9 cellular contexts compared by ENCODE assay signal in genomic region chr15:62495670-62496328, GRCh38.
DNase-seq lines count a peak whose midpoint lies in the region; ATAC-seq and TF ChIP-seq lines count a peak whose summit lies in the region.
"Had no signal": no experiment of that assay in that cellular context is flagged by ENCODE, and none has a peak within 500 bp of the region (broad histone marks: within the 10 kb centered on the region; RNA-seq: fewer than 3 reads in every experiment).

No MANE protein-coding gene starts in this region.

- H3K4me3 Mint-ChIP-seq in stimulated activated effector memory CD8-positive, alpha-beta T cell treated with anti-CD3 and anti-CD28 coated beads, Interleukin-12 subunit alpha, Interleukin-12 subunit beta, amount 100 ng/mL, for 72 hours: no peak overlapping the region
- no peak overlapping the region for H3K4me3 Mint-ChIP-seq in activated T-helper 1 cell treated with anti-CD3 and anti-CD28 coated beads, Interleukin-12 subunit alpha, Interleukin-12 subunit beta, Interleukin-2, Interleukin-4 antibody, amounts not matched to agents 30 ng/mL and 10 ng/mL and 1 ng/mL, durations not matched to agents 14 hours and 24 hours and 36 hours

- no peak overlapping the region for H3K4me3 ChIP-seq in AG09309 (ENCODE audit: control insufficient read depth, low read depth, low read length)

- no peak for ATAC-seq in stimulated activated effector memory CD8-positive, alpha-beta T cell treated with anti-CD3 and anti-CD28 coated beads, Interleukin-12 subunit alpha, Interleukin-12 subunit beta, amount 100 ng/mL, for 72 hours

- peaks cover 4% of the 10 kb centered on the region for H3K27me3 Mint-ChIP-seq in activated T-helper 1 cell treated with anti-CD3 and anti-CD28 coated beads, Interleukin-12 subunit alpha, Interleukin-12 subunit beta, Interleukin-2, Interleukin-4 antibody, amounts not matched to agents 30 ng/mL and 10 ng/mL and 1 ng/mL, durations not matched to agents 14 hours and 24 hours and 36 hours (ENCODE audit: insufficient read depth)

- peak; percentile 89 for DNase-seq in AG09309 (ENCODE audit: low read depth)
- peak; percentile 78 for DNase-seq in NCI-H2227 (lab: John Stamatoyannopoulos, UW; ENCODE audit: unreplicated experiment)
- peak; percentile 89 for DNase-seq in fibroblast of peridontal ligament (ENCODE audit: extremely low read depth)
- peak; percentile 3 for DNase-seq in occipital lobe (lab: John Stamatoyannopoulos, UW)
- DNase-seq in stimulated activated effector memory CD8-positive, alpha-beta T cell treated with anti-CD3 and anti-CD28 coated beads, Interleukin-12 subunit alpha, Interleukin-12 subunit beta, amount 100 ng/mL, for 72 hours (ENCODE audit: low spot score in 2 of 2): no peak
- no peak for DNase-seq in activated T-helper 1 cell treated with anti-CD3 and anti-CD28 coated beads, Interleukin-12 subunit alpha, Interleukin-12 subunit beta, Interleukin-2, Interleukin-4 antibody, amounts not matched to agents 30 ng/mL and 10 ng/mL and 1 ng/mL, durations not matched to agents 14 hours and 24 hours and 36 hours (ENCODE audit: low spot score)
- DNase-seq in NCI-H1694 treated with DMSO at 0.1 percent for 48 hours (lab: John Stamatoyannopoulos, UW): no peak
- DNase-seq in amniotic stem cell (lab: John Stamatoyannopoulos, UW): no peak
- DNase-seq: NCI-H2107 had no signal

- no peaks in the 10 kb centered on the region for H3K4me1 Mint-ChIP-seq in stimulated activated effector memory CD8-positive, alpha-beta T cell treated with anti-CD3 and anti-CD28 coated beads, Interleukin-12 subunit alpha, Interleukin-12 subunit beta, amount 100 ng/mL, for 72 hours
- H3K4me1 Mint-ChIP-seq in activated T-helper 1 cell treated with anti-CD3 and anti-CD28 coated beads, Interleukin-12 subunit alpha, Interleukin-12 subunit beta, Interleukin-2, Interleukin-4 antibody, amounts not matched to agents 30 ng/mL and 10 ng/mL and 1 ng/mL, durations not matched to agents 14 hours and 24 hours and 36 hours (ENCODE audit: low read depth): no peaks in the 10 kb centered on the region

- peak; percentile 11 for TF ChIP-seq CTCF in AG09309 (IDR thresholded peaks at IDR 0.05; ENCODE audit: control insufficient read depth, insufficient read depth, low read depth, low read length, missing control alignments)

- intact Hi-C loops in activated T-helper 1 cell treated with anti-CD3 and anti-CD28 coated beads, Interleukin-12 subunit alpha, Interleukin-12 subunit beta, Interleukin-2, Interleukin-4 antibody, amounts not matched to agents 30 ng/mL and 10 ng/mL and 1 ng/mL, durations not matched to agents 14 hours and 24 hours and 36 hours (cut with micrococcal nuclease): no loop called here

- no peaks in the 10 kb centered on the region for H3K36me3 Mint-ChIP-seq in stimulated activated effector memory CD8-positive, alpha-beta T cell treated with anti-CD3 and anti-CD28 coated beads, Interleukin-12 subunit alpha, Interleukin-12 subunit beta, amount 100 ng/mL, for 72 hours
- no peaks in the 10 kb centered on the region for H3K36me3 Mint-ChIP-seq in activated T-helper 1 cell treated with anti-CD3 and anti-CD28 coated beads, Interleukin-12 subunit alpha, Interleukin-12 subunit beta, Interleukin-2, Interleukin-4 antibody, amounts not matched to agents 30 ng/mL and 10 ng/mL and 1 ng/mL, durations not matched to agents 14 hours and 24 hours and 36 hours (ENCODE audit: low read depth)

- no peak overlapping the region for H3K27ac Mint-ChIP-seq in stimulated activated effector memory CD8-positive, alpha-beta T cell treated with anti-CD3 and anti-CD28 coated beads, Interleukin-12 subunit alpha, Interleukin-12 subunit beta, amount 100 ng/mL, for 72 hours
- no peak overlapping the region for H3K27ac Mint-ChIP-seq in activated T-helper 1 cell treated with anti-CD3 and anti-CD28 coated beads, Interleukin-12 subunit alpha, Interleukin-12 subunit beta, Interleukin-2, Interleukin-4 antibody, amounts not matched to agents 30 ng/mL and 10 ng/mL and 1 ng/mL, durations not matched to agents 14 hours and 24 hours and 36 hours

- no peaks in the 10 kb centered on the region for H3K9me3 Mint-ChIP-seq in stimulated activated effector memory CD8-positive, alpha-beta T cell treated with anti-CD3 and anti-CD28 coated beads, Interleukin-12 subunit alpha, Interleukin-12 subunit beta, amount 100 ng/mL, for 72 hours
- H3K9me3 Mint-ChIP-seq in activated T-helper 1 cell treated with anti-CD3 and anti-CD28 coated beads, Interleukin-12 subunit alpha, Interleukin-12 subunit beta, Interleukin-2, Interleukin-4 antibody, amounts not matched to agents 30 ng/mL and 10 ng/mL and 1 ng/mL, durations not matched to agents 14 hours and 24 hours and 36 hours: no peaks in the 10 kb centered on the region

Comparison
In these comparisons a context has a peak if more than half of its experiments do, and no peak if none do; other contexts are left out.
1. DNase-seq: peak in AG09309 (single experiment), NCI-H2227 (single experiment), fibroblast of peridontal ligament (single experiment) and occipital lobe (single experiment); none in stimulated activated effector memory CD8-positive, alpha-beta T cell treated with anti-CD3 and anti-CD28 coated beads, Interleukin-12 subunit alpha, Interleukin-12 subunit beta, amount 100 ng/mL, for 72 hours (0 of 2), activated T-helper 1 cell treated with anti-CD3 and anti-CD28 coated beads, Interleukin-12 subunit alpha, Interleukin-12 subunit beta, Interleukin-2, Interleukin-4 antibody, amounts not matched to agents 30 ng/mL and 10 ng/mL and 1 ng/mL, durations not matched to agents 14 hours and 24 hours and 36 hours (single experiment), NCI-H1694 treated with DMSO at 0.1 percent for 48 hours (single experiment) and amniotic stem cell (single experiment).